ENCODE assay signal across 1 cellular context in genomic region chr10:97256356-97256755, GRCh38.
TF ChIP-seq lines count a peak whose summit lies in the region.

No MANE protein-coding gene starts in this region.

TF ChIP-seq in GM23338, 12 proteins besides CTCF, POLR2A, EP300 and RAD21 (continued from another document):
- TF ChIP-seq REST (IDR thresholded peaks at IDR 0.05; ENCODE audit: unreplicated experiment): no peak
- no peak for TF ChIP-seq CREB1 (CRISPR knock-in tag; IDR thresholded peaks at IDR 0.05; ENCODE audit: low read depth)
